1 cellular context compared by ENCODE assay signal in genomic region chr6:44065443-44066115, GRCh38.
TF ChIP-seq lines count a peak whose summit lies in the region.

No MANE protein-coding gene starts in this region.

TF ChIP-seq in GM12878, 131 proteins besides CTCF, POLR2A, EP300 and RAD21 (continued from another document):
- TF ChIP-seq, protein P1, sequence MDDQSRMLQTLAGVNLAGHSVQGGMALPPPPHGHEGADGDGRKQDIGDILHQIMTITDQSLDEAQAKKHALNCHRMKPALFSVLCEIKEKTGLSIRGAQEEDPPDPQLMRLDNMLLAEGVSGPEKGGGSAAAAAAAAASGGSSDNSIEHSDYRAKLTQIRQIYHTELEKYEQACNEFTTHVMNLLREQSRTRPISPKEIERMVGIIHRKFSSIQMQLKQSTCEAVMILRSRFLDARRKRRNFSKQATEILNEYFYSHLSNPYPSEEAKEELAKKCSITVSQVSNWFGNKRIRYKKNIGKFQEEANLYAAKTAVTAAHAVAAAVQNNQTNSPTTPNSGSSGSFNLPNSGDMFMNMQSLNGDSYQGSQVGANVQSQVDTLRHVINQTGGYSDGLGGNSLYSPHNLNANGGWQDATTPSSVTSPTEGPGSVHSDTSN (IDR thresholded peaks at IDR 0.05; ENCODE audit: insufficient replicate concordance, low read depth, low read length): no peak
- TF ChIP-seq, protein P2, sequence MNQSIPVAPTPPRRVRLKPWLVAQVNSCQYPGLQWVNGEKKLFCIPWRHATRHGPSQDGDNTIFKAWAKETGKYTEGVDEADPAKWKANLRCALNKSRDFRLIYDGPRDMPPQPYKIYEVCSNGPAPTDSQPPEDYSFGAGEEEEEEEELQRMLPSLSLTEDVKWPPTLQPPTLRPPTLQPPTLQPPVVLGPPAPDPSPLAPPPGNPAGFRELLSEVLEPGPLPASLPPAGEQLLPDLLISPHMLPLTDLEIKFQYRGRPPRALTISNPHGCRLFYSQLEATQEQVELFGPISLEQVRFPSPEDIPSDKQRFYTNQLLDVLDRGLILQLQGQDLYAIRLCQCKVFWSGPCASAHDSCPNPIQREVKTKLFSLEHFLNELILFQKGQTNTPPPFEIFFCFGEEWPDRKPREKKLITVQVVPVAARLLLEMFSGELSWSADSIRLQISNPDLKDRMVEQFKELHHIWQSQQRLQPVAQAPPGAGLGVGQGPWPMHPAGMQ (IDR thresholded peaks at IDR 0.05; ENCODE audit: borderline replicate concordance): no peak
